ENCODE assay signal across 8 cellular contexts in the genomic region with DNA sequence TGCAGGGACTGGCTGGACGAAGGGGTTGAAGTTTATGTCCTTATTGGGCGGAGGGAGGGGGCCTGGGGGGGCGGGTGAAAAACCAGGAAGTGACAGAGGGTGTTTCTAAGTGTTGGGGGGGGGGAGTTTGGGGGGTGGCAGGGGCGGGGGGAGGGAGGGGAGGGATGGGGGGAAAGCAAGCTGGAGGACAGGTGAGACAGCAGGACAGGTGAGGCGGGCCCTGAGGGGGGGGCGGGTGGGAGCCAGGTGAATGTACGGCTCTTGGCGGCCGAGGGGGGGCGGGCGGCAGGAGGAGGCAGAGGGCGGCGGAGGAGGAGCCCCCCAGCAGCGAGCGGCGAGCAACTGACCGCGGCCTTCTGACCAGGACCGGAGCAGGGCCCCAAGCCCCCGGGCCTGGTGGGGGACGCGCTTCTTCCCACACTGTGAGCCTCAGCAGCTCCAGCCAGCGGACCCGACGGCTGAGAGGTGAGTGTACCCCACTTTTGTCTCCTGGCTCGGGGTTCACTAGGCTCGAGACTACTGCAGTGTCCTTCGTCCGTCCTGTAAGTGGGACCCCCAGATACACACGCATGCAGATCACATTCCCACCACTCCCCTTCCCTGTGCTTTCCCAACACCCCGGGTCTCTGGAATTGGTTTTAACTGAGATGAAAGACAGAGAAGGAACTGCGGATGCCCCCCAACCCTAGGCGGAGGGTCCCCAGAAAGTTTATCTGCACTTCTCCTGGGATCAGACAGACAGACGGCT. TPM values are rescaled to one million over a fixed set of nuclear protein-coding genes. Genes with fewer than 3 reads are reported as not detected.
DNase-seq lines count a peak whose midpoint lies in the region; ATAC-seq, FAIRE-seq and TF ChIP-seq lines count a peak whose summit lies in the region.

A gene (plus strand): TSS at position 324 of the 748 bp plus-strand sequence. CDS start 11,859 bp downstream, outside the sequence.

- peak; percentile 62 for DNase-seq in AG08395 (ENCODE audit: low spot score)
- DNase-seq in OCI-M1 (lab: John Stamatoyannopoulos, UW), result peak; percentile 68
- DNase-seq in left lung, result peak; percentile 60 to 89
- DNase-seq in H54 (ENCODE audit: insufficient read length, low spot score), result no peak

- H3K27ac ChIP-seq in cingulate gyrus (ENCODE audit: low read depth, low read length), result peak within 1 kb of the TSS; percentile 97
- H3K27ac ChIP-seq in left lung, result peak within 1 kb of the TSS; percentile 95 to 96
- peak within 1 kb of the TSS; percentile 97 for H3K27ac ChIP-seq in subcutaneous abdominal adipose tissue (ENCODE audit: low read depth, low read length)

- no peak for TF ChIP-seq CTCF in left lung (IDR thresholded peaks at IDR 0.05)

- H3K9me3 ChIP-seq in left lung (no peaks in the 10 kb centered on the region), subcutaneous abdominal adipose tissue (ENCODE audit: control insufficient read depth in 5 of 5, low read length in 5 of 5) (no peaks in the 10 kb centered on the region)

- FAIRE-seq in H54 (lab: Jason Lieb, UNC), result no peak

- intact Hi-C loops in left lung (cut with DNase I), result no loop called here

- no peak for TF ChIP-seq POLR2A in H54 (IDR thresholded peaks at IDR 0.05; ENCODE audit: low read depth, low read length)

- H3K4me1 ChIP-seq in left lung (peaks cover 43 to 65% of the 10 kb centered on the region in 2 donors), subcutaneous abdominal adipose tissue (ENCODE audit: control insufficient read depth in 5 of 5, insufficient read depth in 5 of 5, low read length in 5 of 5) (peaks cover 7 to 81% (median 67%) of the 10 kb centered on the region in 5 donors)

- H3K9ac ChIP-seq in subcutaneous abdominal adipose tissue (ENCODE audit: low read length in 5 of 5), result peak within 1 kb of the TSS; percentile 89 to 97 (median 93)

- H3K36me3 ChIP-seq in left lung (no peaks in the 10 kb centered on the region), subcutaneous abdominal adipose tissue (ENCODE audit: control insufficient read depth in 5 of 5, insufficient read depth in 5 of 5, low read length in 5 of 5) (no peaks in the 10 kb centered on the region)

- ATAC-seq in GM19035 (IDR thresholded peaks at IDR 0.05; ENCODE audit: unreplicated experiment) (peak; percentile 2), left lung (peak; percentile 5), HG02970 (IDR thresholded peaks at IDR 0.05; ENCODE audit: low FRiP score, unreplicated experiment) (no peak)

- peak within 1 kb of the TSS; percentile 91 to 96 for H3K4me3 ChIP-seq in left lung
- peak within 1 kb of the TSS; percentile 96 to 99 (median 97) for H3K4me3 ChIP-seq in subcutaneous abdominal adipose tissue (ENCODE audit: low read depth in 1 of 5, low read length in 5 of 5)

- H3K27me3 ChIP-seq in left lung (no peaks in the 10 kb centered on the region), subcutaneous abdominal adipose tissue (ENCODE audit: control insufficient read depth in 5 of 5, insufficient read depth in 4 of 5, low read length in 5 of 5) (no peaks in the 10 kb centered on the region)

RNA-seq across cellular contexts. Expression of the gene that starts here (rescaled TPM):
- total RNA-seq in left lung, result 100 to 1,000 TPM in 1 of 2 donors, 10 to 100 TPM in 1; 60.5 to 104 TPM
